Comparison of ENCODE assay signal across 9 cellular contexts in genomic region chr14:49550284-49551184, GRCh38.
DNase-seq lines count a peak whose midpoint lies in the region; ATAC-seq and TF ChIP-seq lines count a peak whose summit lies in the region.
"Had no signal": no experiment of that assay in that cellular context is flagged by ENCODE, and none has a peak within 500 bp of the region (broad histone marks: within the 10 kb centered on the region; RNA-seq: fewer than 3 reads in every experiment).

No MANE protein-coding gene starts in this region.

- H3K9me3 ChIP-seq in HUES48 (ENCODE audit: control insufficient read depth, insufficient read depth, low read length) (0 out of 2 replicates have a peak, but pooled peaks cover 2% of the 10 kb centered on the region), RWPE2 (ENCODE audit: severe bottlenecking) (no peaks in the 10 kb centered on the region), iPS-20b (ENCODE audit: insufficient read depth, low read depth, low read length) (no peaks in the 10 kb centered on the region; the same call in 1 of the 2 replicates)

- DNase-seq in AG08395 (ENCODE audit: low spot score) (peak; percentile 10), RWPE2 (ENCODE audit: low spot score) (no peak), NCI-H526 treated with DMSO at 0.1 percent for 48 hours (lab: John Stamatoyannopoulos, UW) (no peak), T-helper 9 cell (no peak)
- no peak for DNase-seq in activated CD4-positive, alpha-beta T cell treated with anti-CD3 and anti-CD28 coated beads, Interleukin-2, amount 50 U/mL, for 1 hour
- DNase-seq: stimulated activated CD4-positive, alpha-beta T cell treated with anti-CD3 and anti-CD28 coated beads, Interleukin-2, amount 100 ng/mL, for 24 hours had no signal

- H3K27me3 ChIP-seq in HUES48 (ENCODE audit: control insufficient read depth, insufficient read depth, low read length) (no peaks in the 10 kb centered on the region), RWPE2 (ENCODE audit: insufficient read depth, poor library complexity, severe bottlenecking) (no peaks in the 10 kb centered on the region), iPS-20b (ENCODE audit: insufficient read depth, low read length) (no peaks in the 10 kb centered on the region)

- H3K36me3 ChIP-seq in HUES48 (ENCODE audit: control insufficient read depth, insufficient read depth, low read length) (no peaks in the 10 kb centered on the region), RWPE2 (ENCODE audit: low read depth) (no peaks in the 10 kb centered on the region), iPS-20b (ENCODE audit: insufficient read depth, low read depth, low read length) (no peaks in the 10 kb centered on the region)

- ATAC-seq in RWPE2 (ENCODE audit: low read depth): peak; percentile 70
- ATAC-seq in GM18909 (IDR thresholded peaks at IDR 0.05; ENCODE audit: poor library complexity, unreplicated experiment): no peak

- peak; percentile 85 for TF ChIP-seq CTCF in RWPE2 (IDR thresholded peaks at IDR 0.05; ENCODE audit: poor library complexity, severe bottlenecking)

- H3K4me3 ChIP-seq in HUES48 (ENCODE audit: low read depth, low read length) (peak overlapping the region; percentile 9; the same call in 1 of the 2 replicates), RWPE2 (ENCODE audit: severe bottlenecking) (no peak overlapping the region), iPS-20b (ENCODE audit: low read length) (peak overlapping the region; percentile 8; the same call in 1 of the 2 replicates)

- H3K4me1 ChIP-seq in HUES48 (ENCODE audit: control insufficient read depth, insufficient read depth, low read length) (peaks cover 18% of the 10 kb centered on the region), RWPE2 (ENCODE audit: insufficient read depth, poor library complexity, severe bottlenecking) (no peaks in the 10 kb centered on the region), iPS-20b (ENCODE audit: insufficient read depth, low read length) (peaks cover 16% of the 10 kb centered on the region; the same call in 1 of the 2 replicates)

- H3K9ac ChIP-seq in HUES48 (ENCODE audit: low read depth, low read length): no peak overlapping the region
- H3K9ac ChIP-seq in iPS-20b (ENCODE audit: low read depth, low read length): peak overlapping the region; percentile 30; the same call in 1 of the 2 replicates

- H3K27ac ChIP-seq in HUES48 (ENCODE audit: low read depth, low read length) (peak overlapping the region; percentile 43), RWPE2 (ENCODE audit: poor library complexity, severe bottlenecking) (no peak overlapping the region), iPS-20b (ENCODE audit: low read length) (peak overlapping the region; percentile 3)
